In the genomic region with DNA sequence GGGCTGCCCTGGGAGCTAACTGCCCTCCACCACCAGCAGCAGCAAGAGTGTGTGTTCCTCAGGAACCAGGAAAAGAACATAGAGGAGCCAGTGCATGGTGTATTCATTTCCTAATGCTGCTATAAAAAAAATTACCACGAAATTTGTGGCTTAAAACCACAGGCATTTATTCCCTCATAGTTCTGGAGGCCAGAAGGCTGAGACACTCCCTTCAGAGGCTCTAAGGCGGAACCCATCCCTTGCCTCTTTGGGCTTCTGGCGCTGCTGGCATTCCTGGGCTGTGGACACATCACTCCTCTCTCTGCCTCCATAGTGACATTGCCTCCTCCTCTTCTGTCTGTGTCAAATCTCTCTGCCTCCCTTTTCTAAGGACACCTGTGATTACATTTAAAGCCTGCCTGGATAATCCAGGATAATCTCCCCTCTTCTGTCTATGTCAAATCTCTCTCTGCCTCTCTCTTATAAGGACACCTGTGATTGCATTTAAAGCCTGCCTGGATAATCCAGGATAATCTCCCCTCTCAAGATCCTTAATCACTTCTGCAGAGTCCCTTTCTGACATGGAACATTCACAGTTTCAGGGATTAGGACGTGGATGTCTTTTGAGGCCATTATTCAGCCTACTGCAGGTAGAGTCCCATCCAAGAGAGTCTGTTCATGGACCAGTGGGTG, we compare ENCODE assay signal across 14 cellular contexts. TPM values are rescaled to one million over a fixed set of nuclear protein-coding genes. Genes with fewer than 3 reads are reported as not detected.
DNase-seq lines count a peak whose midpoint lies in the region; ATAC-seq and TF ChIP-seq lines count a peak whose summit lies in the region.
"Had no signal": no experiment of that assay in that cellular context is flagged by ENCODE, and none has a peak within 500 bp of the region (broad histone marks: within the 10 kb centered on the region; RNA-seq: fewer than 3 reads in every experiment).

No MANE protein-coding gene starts in this region.

- H3F3A ChIP-seq in PC-3 (ENCODE audit: low read length, unreplicated experiment) = no peaks in the 10 kb centered on the region

- DNase-seq in ELR (ENCODE audit: low read depth) (peak; percentile 45), PC-3 (peak; percentile 66), epithelial cell of prostate (ENCODE audit: low read depth, low spot score) (peak; percentile 10), KG1 (lab: John Stamatoyannopoulos, UW) (no peak), inferior parietal cortex (ENCODE audit: extremely low spot score) (no peak), Karpas-422 (no peak), adrenal gland (no peak)
- DNase-seq: activated T-cell treated with anti-CD3 and anti-CD28 coated beads, Interleukin-2, amount 50 U/mL, for 24 hours; kidney; NCI-H446 treated with DMSO at 0.1 percent for 48 hours; Right ventricle myocardium superior had no signal

- peak; percentile 92 for ATAC-seq in PC-3
- ATAC-seq: WTC11 had no signal

- H3K9me2 ChIP-seq in PC-3 (replicated peaks; ENCODE audit: low read length) = no peaks in the 10 kb centered on the region
- H3K9me2 ChIP-seq in Karpas-422 (replicated peaks; ENCODE audit: insufficient read depth, low read length) = no peaks in the 10 kb centered on the region

- H3K4me1 ChIP-seq in PC-3 (ENCODE audit: insufficient read depth, low read length) (no peaks in the 10 kb centered on the region; the same call in 1 of the 2 replicates), rectal smooth muscle tissue (ENCODE audit: control insufficient read depth, insufficient read depth, low read length) (peaks cover 22% of the 10 kb centered on the region), Karpas-422 (ENCODE audit: low read length) (no peaks in the 10 kb centered on the region), adrenal gland (replicated peaks in 1 of 2) (no peaks in the 10 kb centered on the region)
- H3K4me1 ChIP-seq: breast epithelium had no signal

- CTCF ChIA-PET in PC-3 (lab: Charles Lee) = no interaction called here

- H3K9me3 ChIP-seq in PC-3 (ENCODE audit: low read length) (no peaks in the 10 kb centered on the region), Karpas-422 (ENCODE audit: low read length) (no peaks in the 10 kb centered on the region), adrenal gland (replicated peaks in 1 of 3) (no peaks in the 10 kb centered on the region)
- H3K9me3 ChIP-seq: breast epithelium had no signal

- no peak for TF ChIP-seq POLR2A in adrenal gland (IDR thresholded peaks at IDR 0.05)

- H3K4me3 ChIP-seq in PC-3 (ENCODE audit: low read length) (no peak overlapping the region), rectal smooth muscle tissue (ENCODE audit: low read length) (no peak overlapping the region), Karpas-422 (ENCODE audit: low read length) (no peak overlapping the region), adrenal gland (no peak overlapping the region)
- H3K4me3 ChIP-seq: breast epithelium had no signal

- 63 to 71% (median 68%) methylated on average over 4 of the region's 4 CpGs for WGBS in adrenal gland, 4 donors

- TF ChIP-seq CTCF in PC-3 (conservative IDR thresholded peaks at IDR 0.05; ENCODE audit: low read depth, low read length) = no peak
- TF ChIP-seq CTCF in adrenal gland (IDR thresholded peaks at IDR 0.05) = no peak

- H2AFZ ChIP-seq in PC-3 (ENCODE audit: low read length) (no peak overlapping the region), Karpas-422 (ENCODE audit: low read length) (no peak overlapping the region)

- peaks cover 36% of the 10 kb centered on the region; the same call in 1 of the 2 replicates for H3K27me3 ChIP-seq in PC-3 (ENCODE audit: low read length)
- H3K27me3 ChIP-seq in rectal smooth muscle tissue (ENCODE audit: control insufficient read depth, insufficient read depth, low read length) = no peaks in the 10 kb centered on the region
- H3K27me3 ChIP-seq in Karpas-422 (ENCODE audit: low read length) = no peaks in the 10 kb centered on the region
- H3K27me3 ChIP-seq in adrenal gland = no peaks in the 10 kb centered on the region
- H3K27me3 ChIP-seq: breast epithelium had no signal

- H3K9ac ChIP-seq in PC-3 (ENCODE audit: low read length) (no peak overlapping the region), rectal smooth muscle tissue (ENCODE audit: low read length) (no peak overlapping the region), Karpas-422 (ENCODE audit: low read length) (no peak overlapping the region)

- H3K27ac ChIP-seq in PC-3 (ENCODE audit: low read length) (no peak overlapping the region), epithelial cell of prostate (no peak overlapping the region), rectal smooth muscle tissue (ENCODE audit: low read depth, low read length) (peak overlapping the region; percentile 27), Karpas-422 (ENCODE audit: low read length) (no peak overlapping the region), adrenal gland (no peak overlapping the region)
- H3K27ac ChIP-seq: breast epithelium had no signal

- H3K4me2 ChIP-seq in PC-3 (ENCODE audit: low read length) = no peak overlapping the region
- no peak overlapping the region for H3K4me2 ChIP-seq in Karpas-422 (ENCODE audit: low read depth, low read length, poor library complexity, severe bottlenecking)

- H4K20me1 ChIP-seq in PC-3 (ENCODE audit: low read length) = no peaks in the 10 kb centered on the region
- no peaks in the 10 kb centered on the region for H4K20me1 ChIP-seq in Karpas-422 (ENCODE audit: insufficient read depth, low read depth, low read length)

- no TSS peak for BruUV-seq in PC-3 (replicated peaks; lab: Mats Ljungman, UMichigan)

- intact Hi-C loops in PC-3 (cut with micrococcal nuclease) (no loop called here), adrenal gland (cut with DNase I) (no loop called here)

- POLR2A ChIA-PET in PC-3 (lab: Charles Lee; ENCODE audit: unreplicated experiment) = no interaction called here

- H3K36me3 ChIP-seq in PC-3 (ENCODE audit: low read depth, low read length) = no peaks in the 10 kb centered on the region
- no peaks in the 10 kb centered on the region for H3K36me3 ChIP-seq in rectal smooth muscle tissue (ENCODE audit: control insufficient read depth, insufficient read depth, low read length)
- H3K36me3 ChIP-seq in Karpas-422 (ENCODE audit: insufficient read depth, low read length) = no peaks in the 10 kb centered on the region
- no peaks in the 10 kb centered on the region for H3K36me3 ChIP-seq in adrenal gland (replicated peaks in 1 of 2)
- H3K36me3 ChIP-seq: breast epithelium had no signal

- H3K79me2 ChIP-seq in PC-3 (ENCODE audit: low read length) (no peaks in the 10 kb centered on the region), Karpas-422 (ENCODE audit: low read length) (no peaks in the 10 kb centered on the region)

RNA-seq across cellular contexts. Expression of gene NDUFAF5, which starts 54.7 kb away (rescaled TPM):
- total RNA-seq in PC-3 (2014; rRNA removed) (23.3 and 29.0 TPM in 2 replicates), adrenal gland (10 to 100 TPM in 6 of 8 donors, 1 to 10 TPM in 2; 6.3 to 29.9 (median 16.9) TPM)
- 11.6 and 18.9 TPM in 2 replicates for total RNA-seq in Karpas-422 (2014; rRNA removed; shearing (Covaris generic); ENCODE audit: low replicate concordance)
- 10 to 100 TPM; 32.8 to 54.1 (median 37.5) TPM for polyA plus RNA-seq in adrenal gland

RNA-seq across cellular contexts. Expression of gene ESF1, which starts 54.8 kb away (rescaled TPM):
- total RNA-seq in PC-3 (2014; rRNA removed) (13.7 and 18.7 TPM in 2 replicates), adrenal gland (10 to 100 TPM in 7 of 8 donors, 1 to 10 TPM in 1; 3.6 to 20.7 (median 11.9) TPM)
- 12.2 and 16.9 TPM in 2 replicates for total RNA-seq in Karpas-422 (2014; rRNA removed; shearing (Covaris generic); ENCODE audit: low replicate concordance)
- 10 to 100 TPM in 2 of 3 donors, 1 to 10 TPM in 1; 7.1 to 25.4 (median 19.3) TPM for polyA plus RNA-seq in adrenal gland

Comparison
In these comparisons a context has a peak if more than half of its experiments do, and no peak if none do; other contexts are left out.
1. DNase-seq: peak in ELR (single experiment), PC-3 (single experiment) and epithelial cell of prostate (single experiment); none in KG1 (single experiment), inferior parietal cortex (single experiment), Karpas-422 (single experiment) and adrenal gland (0 of 7).